In genomic region chr14:81533212-81533535, GRCh38 we compare ENCODE assay signal across 8 cellular contexts. TPM values are rescaled to one million over a fixed set of nuclear protein-coding genes. Genes with fewer than 3 reads are reported as not detected.
DNase-seq lines count a peak whose midpoint lies in the region; ATAC-seq, FAIRE-seq and TF ChIP-seq lines count a peak whose summit lies in the region.

No MANE protein-coding gene starts in this region.

- peak overlapping the region; percentile 79 for H3K9ac ChIP-seq in IMR-90 (ENCODE audit: low read depth, low read length)
- peak overlapping the region; percentile 76 to 95 for H3K9ac ChIP-seq in mucosa of rectum (ENCODE audit: low read depth in 1 of 2, low read length in 2 of 2)

- H2AFZ ChIP-seq in IMR-90 (replicated peaks; ENCODE audit: low read length, poor library complexity), result peak overlapping the region; percentile 93

- peak overlapping the region; percentile 74 to 92 for H3K27ac ChIP-seq in A549
- peak overlapping the region; percentile 77 for H3K27ac ChIP-seq in IMR-90 (ENCODE audit: insufficient read depth, low read length)
- peak overlapping the region; percentile 65 to 76 for H3K27ac ChIP-seq in mucosa of rectum (ENCODE audit: low read depth in 2 of 2, low read length in 2 of 2)

- no peak overlapping the region for H2BK20ac ChIP-seq in IMR-90 (ENCODE audit: low read depth, low read length)

- H4K91ac ChIP-seq in IMR-90 (ENCODE audit: insufficient read depth, low read depth, low read length), result no peak overlapping the region

- H3K4me2 ChIP-seq in A549 (peak overlapping the region; percentile 82), IMR-90 (ENCODE audit: low read depth, low read length) (peak overlapping the region; percentile 91)

- peak overlapping the region; percentile 13; the same call in 1 of the 2 replicates for H4K5ac ChIP-seq in IMR-90 (ENCODE audit: low read depth, low read length)

- intact Hi-C loops in IMR-90 (cut with micrococcal nuclease), result no loop called here

- FAIRE-seq in A549 (lab: Jason Lieb, UNC), result no peak

- H3K4ac ChIP-seq in IMR-90 (ENCODE audit: low read depth, low read length), result peak overlapping the region; percentile 55

- no peak overlapping the region; the same call in 1 of the 2 replicates for H3K23ac ChIP-seq in IMR-90 (ENCODE audit: low read depth, low read length)

- H3K9me3 ChIP-seq in A549 (no peaks in the 10 kb centered on the region), IMR-90 (ENCODE audit: control insufficient read depth, insufficient read depth, low read length) (no peaks in the 10 kb centered on the region), mucosa of rectum (ENCODE audit: control insufficient read depth in 2 of 2, low read length in 2 of 2) (no peaks in the 10 kb centered on the region)

- H3K27me3 ChIP-seq in IMR-90 (ENCODE audit: control insufficient read depth, insufficient read depth, low read length), result no peaks in the 10 kb centered on the region
- H3K27me3 ChIP-seq in mucosa of rectum (ENCODE audit: control insufficient read depth in 2 of 2, insufficient read depth in 2 of 2, low read length in 2 of 2), result no peaks in the 10 kb centered on the region

- 0 out of 2 replicates have a peak overlapping the region, but pooled peaks have one; percentile 13 for H2AK5ac ChIP-seq in IMR-90 (ENCODE audit: low read depth, low read length)

- no peak for DNase-seq in A549 (ENCODE audit: low read depth in 1 of 2, low spot score in 1 of 2)
- DNase-seq in IMR-90, result no peak
- no peak for DNase-seq in central memory CD8-positive, alpha-beta T cell (ENCODE audit: low spot score in 2 of 2)
- DNase-seq in SW480 (ENCODE audit: low spot score), result no peak
- no peak for DNase-seq in NCI-H1436 (lab: John Stamatoyannopoulos, UW)
- DNase-seq in activated CD8-positive, alpha-beta memory T cell treated with anti-CD3 and anti-CD28 coated beads for 24 hours, result no peak

- H2BK15ac ChIP-seq in IMR-90 (ENCODE audit: low read depth, low read length), result no peak overlapping the region

- no peak for TF ChIP-seq POLR2A in A549 (IDR thresholded peaks at IDR 0.05; ENCODE audit: low read length)
- TF ChIP-seq POLR2A in IMR-90 (IDR thresholded peaks at IDR 0.05; ENCODE audit: low read depth, low read length), result no peak

- H3K9me3 Mint-ChIP-seq in central memory CD8-positive, alpha-beta T cell, result no peaks in the 10 kb centered on the region

- CTCF ChIA-PET in A549 (lab: Yijun Ruan, JAX) (no interaction called here), IMR-90 (lab: Yijun Ruan, JAX) (interaction anchor here (1.0 kb wide), 1 partner anchor 11 kb away, joined by 4 read pairs; no protein-coding TSS in a partner anchor)

- H2BK120ac ChIP-seq in IMR-90 (ENCODE audit: low read depth, low read length), result no peak overlapping the region

- in situ Hi-C loops in IMR-90 (cut with MboI; ENCODE audit: low sequenced_read_pairs), result no loop called here

- H4K20me1 ChIP-seq in IMR-90 (ENCODE audit: insufficient read depth, low read length), result no peaks in the 10 kb centered on the region; the same call in 1 of the 2 replicates

- peaks cover 8% of the 10 kb centered on the region for H3K27me3 Mint-ChIP-seq in central memory CD8-positive, alpha-beta T cell

- ATAC-seq in A549 (peak in 1 of 2 experiments; percentile 9; a peak in 2 of 6 replicates), IMR-90 (ENCODE audit: low read depth) (no peak), GM19035 (IDR thresholded peaks at IDR 0.05; ENCODE audit: unreplicated experiment) (no peak)
- ATAC-seq in central memory CD8-positive, alpha-beta T cell (replicated peaks; ENCODE audit: extremely low read depth, poor library complexity, severe bottlenecking), result no peak

- no peak overlapping the region for H3K14ac ChIP-seq in IMR-90 (replicated peaks; ENCODE audit: low read depth, low read length)

- dilution Hi-C loops in IMR-90 (cut with HindIII; ENCODE audit: low sequenced_read_pairs, unreplicated experiment), result no loop called here

- no peak for TF ChIP-seq RAD21 in A549 (conservative IDR thresholded peaks at IDR 0.05 in 1 of 2, IDR thresholded peaks at IDR 0.05 in 1 of 2)
- TF ChIP-seq RAD21 in IMR-90 (IDR thresholded peaks at IDR 0.05; ENCODE audit: low read length), result no peak

- H3K4me1 Mint-ChIP-seq in central memory CD8-positive, alpha-beta T cell, result peaks cover 31% of the 10 kb centered on the region

- H2AK9ac ChIP-seq in IMR-90 (replicated peaks; ENCODE audit: low read depth, low read length, poor library complexity), result peak overlapping the region; percentile 49

- no peak overlapping the region for H3K18ac ChIP-seq in IMR-90 (ENCODE audit: low read depth, low read length)

- TF ChIP-seq CTCF in A549 (IDR thresholded peaks at IDR 0.05), result no peak
- no peak for TF ChIP-seq CTCF in IMR-90 (conservative IDR thresholded peaks at IDR 0.05; ENCODE audit: low read depth, low read length)

- H3K36me3 ChIP-seq in IMR-90 (ENCODE audit: control insufficient read depth, insufficient read depth, low read length), result peaks cover 2% of the 10 kb centered on the region; the same call in 1 of the 2 replicates
- H3K36me3 ChIP-seq in mucosa of rectum (ENCODE audit: control insufficient read depth in 2 of 2, insufficient read depth in 2 of 2, low read length in 2 of 2), result peaks cover 0 to 3% of the 10 kb centered on the region in 2 donors

- no peak overlapping the region for H2BK5ac ChIP-seq in IMR-90 (ENCODE audit: low read depth, low read length, poor library complexity, severe bottlenecking)

- H3K9me1 ChIP-seq in IMR-90 (ENCODE audit: insufficient read depth, low read length), result no peaks in the 10 kb centered on the region

- H4K8ac ChIP-seq in IMR-90 (ENCODE audit: low read depth in 2 of 2, low read length in 2 of 2), result peak overlapping the region; percentile 52 to 64; a peak in 3 of 4 replicates

- peak overlapping the region; percentile 93 for H3K4me3 Mint-ChIP-seq in central memory CD8-positive, alpha-beta T cell

- H3K4me3 ChIP-seq in A549 (peak overlapping the region; percentile 63), IMR-90 (ENCODE audit: insufficient read depth, low read depth, low read length) (peak overlapping the region; percentile 96), mucosa of rectum (ENCODE audit: low read length in 2 of 2) (peak overlapping the region; percentile 88 to 95)

- peaks cover 10 to 11% of the 10 kb centered on the region in 2 experiments; a peak in 3 of 4 replicates for H3K79me1 ChIP-seq in IMR-90 (ENCODE audit: low read depth in 1 of 2, low read length in 2 of 2)

- H3K4me1 ChIP-seq in A549, result peaks cover 32% of the 10 kb centered on the region; the same call in 2 of the 3 replicates
- H3K4me1 ChIP-seq in IMR-90 (ENCODE audit: control insufficient read depth, insufficient read depth, low read length), result no peaks in the 10 kb centered on the region
- peaks cover 6 to 11% of the 10 kb centered on the region in 2 donors for H3K4me1 ChIP-seq in mucosa of rectum (ENCODE audit: control insufficient read depth in 2 of 2, insufficient read depth in 2 of 2, low read length in 2 of 2)

- POLR2A ChIA-PET in A549 (lab: Yijun Ruan, JAX) (interaction anchor here (1.0 to 2.2 kb wide), 3 partner anchors 10 to 312 kb away, joined by 5 to 21 read pairs (median 6); partner anchors contain the start of gene GTF2A1), IMR-90 (lab: Charles Lee; ENCODE audit: unreplicated experiment) (no interaction called here)

- H3K36me3 Mint-ChIP-seq in central memory CD8-positive, alpha-beta T cell (ENCODE audit: insufficient read depth), result peaks cover 12% of the 10 kb centered on the region

- H3K56ac ChIP-seq in IMR-90 (ENCODE audit: extremely low read depth, insufficient read depth, low read length), result no peak overlapping the region

- BruUV-seq in IMR-90 (replicated peaks; lab: Mats Ljungman, UMichigan), result no TSS peak

- WGBS in A549 (ENCODE audit: missing lambda C conversion rate), result 1% methylated on average over 10 of the region's 10 CpGs
- WGBS in IMR-90 (ENCODE audit: extremely low coverage in 2 of 2, insufficient read length in 1 of 2), 2 experiments, result no CpG with 5 or more reads among the region's 10 CpGs

- H3K27ac Mint-ChIP-seq in central memory CD8-positive, alpha-beta T cell (ENCODE audit: low read depth), result peak overlapping the region; percentile 85

- TF ChIP-seq EP300 in A549 (IDR thresholded peaks at IDR 0.05), result no peak

TF ChIP-seq in A549, 52 proteins besides CTCF, POLR2A, EP300 and RAD21 (continues in another document):
- TF ChIP-seq KDM1A (IDR thresholded peaks at IDR 0.05; ENCODE audit: low read depth) (no peak), USF2 (IDR thresholded peaks at IDR 0.05) (no peak), CHD2 (IDR thresholded peaks at IDR 0.05; ENCODE audit: low read length, partially characterized antibody) (no peak), CBX8 (IDR thresholded peaks at IDR 0.05) (no peak), SMC3 (IDR thresholded peaks at IDR 0.05) (no peak)

TF ChIP-seq in IMR-90, 13 proteins besides CTCF, POLR2A, EP300 and RAD21:
- no peak for TF ChIP-seq CEBPB (IDR thresholded peaks at IDR 0.05; ENCODE audit: low read depth, low read length)
TF ChIP-seq in IMR-90: peak in this region for 0.

RNA-seq across cellular contexts. Expression of gene SEL1L, which starts 0.5 kb away (rescaled TPM):
- polyA plus RNA-seq in A549 (2011; rRNA removed), result 43.2 and 54.2 TPM in 2 replicates
- 5.1 and 6.1 TPM in 2 replicates for polyA plus RNA-seq in A549 (2012; cell fraction: cytosol; rRNA removed)
- polyA plus RNA-seq in A549 (2012; cell fraction: nucleus; rRNA removed), result 7.1 and 9.9 TPM in 2 replicates
- 24.6 to 26.8 TPM (median 25.9 TPM) in 3 replicates for polyA plus RNA-seq in A549 (2017; fragmentation: RNase III; extraction: RNeasy Plus Mini Kit Qiagen cat#74134 plus additional on column Dnase treatment)
- polyA minus RNA-seq in A549 (2011; rRNA and poly(A)+ RNA removed), result 31.3 and 34.0 TPM in 2 replicates
- 62.4 and 78.9 TPM in 2 replicates for total RNA-seq in IMR-90 (2012; rRNA removed)
- polyA plus RNA-seq in IMR-90 (2012; rRNA removed), result 16.9 and 21.0 TPM in 2 replicates
- polyA plus RNA-seq in IMR-90 (2012; cell fraction: cytosol; rRNA removed), result 18.6 and 19.0 TPM in 2 replicates
- polyA plus RNA-seq in IMR-90 (2012; cell fraction: nucleus; rRNA removed; ENCODE audit: low replicate concordance), result 11.6 and 34.0 TPM in 2 replicates
